In genomic region chr17:61235001-61235820, GRCh38 we compare ENCODE assay signal across 14 cellular contexts.
DNase-seq lines count a peak whose midpoint lies in the region; ATAC-seq and TF ChIP-seq lines count a peak whose summit lies in the region.
"Had no signal": no experiment of that assay in that cellular context is flagged by ENCODE, and none has a peak within 500 bp of the region (broad histone marks: within the 10 kb centered on the region; RNA-seq: fewer than 3 reads in every experiment).

No MANE protein-coding gene starts in this region.

- intact Hi-C loops in sciatic nerve (cut with DNase I): no loop called here

- H3K4me3 Mint-ChIP-seq in HFFc6: peak overlapping the region; percentile 42
- H3K4me3 Mint-ChIP-seq in glutamatergic neuron (ENCODE audit: unreplicated experiment): no peak overlapping the region

- ATAC-seq in sciatic nerve: peak; percentile 32
- ATAC-seq: stimulated activated naive CD8-positive, alpha-beta T cell treated with anti-CD3 and anti-CD28 coated beads, Interleukin-15, Interleukin-2, amounts not matched to agents 100 U/mL and 50 U/mL, for 24 hours had no signal

- DNase-seq in HFFc6: no peak
- DNase-seq in left kidney (ENCODE audit: low read depth, low spot score): peak; percentile 85
- DNase-seq in sciatic nerve (ENCODE audit: low spot score): no peak
- no peak for DNase-seq in stimulated activated CD4-positive, alpha-beta T cell treated with anti-CD3 and anti-CD28 coated beads, Interleukin-2, amount 100 ng/mL, for 48 hours
- no peak for DNase-seq in GOT3 (lab: John Stamatoyannopoulos, UW)
- DNase-seq in DMS53 (lab: John Stamatoyannopoulos, UW): no peak
- DNase-seq in glutamatergic neuron: no peak
- DNase-seq: activated CD4-positive, alpha-beta T cell treated with anti-CD3 and anti-CD28 coated beads, Interleukin-2, amount 50 U/mL, for 4 hours; BE2C; mucosa of descending colon; NCI-H1436; pancreas; stimulated activated naive CD8-positive, alpha-beta T cell treated with anti-CD3 and anti-CD28 coated beads, Interleukin-15, Interleukin-2, amounts not matched to agents 100 U/mL and 50 U/mL, for 24 hours had no signal

- peaks cover 68% of the 10 kb centered on the region for H3K4me1 Mint-ChIP-seq in HFFc6 (ENCODE audit: low read depth)
- peaks cover 4% of the 10 kb centered on the region for H3K4me1 Mint-ChIP-seq in glutamatergic neuron (ENCODE audit: low read depth, unreplicated experiment)

- H3K27ac Mint-ChIP-seq in HFFc6 (peak overlapping the region; percentile 74), glutamatergic neuron (ENCODE audit: unreplicated experiment) (no peak overlapping the region)

- H3K36me3 Mint-ChIP-seq in HFFc6 (ENCODE audit: low read depth): 0 out of 2 replicates have a peak, but pooled peaks cover 4% of the 10 kb centered on the region
- H3K36me3 Mint-ChIP-seq in glutamatergic neuron (ENCODE audit: unreplicated experiment): no peaks in the 10 kb centered on the region

- TF ChIP-seq CTCF in HFFc6 (IDR thresholded peaks at IDR 0.05): no peak
- TF ChIP-seq CTCF in VCaP (conservative IDR thresholded peaks at IDR 0.05): no peak
- TF ChIP-seq CTCF in glutamatergic neuron (IDR thresholded peaks at IDR 0.05; ENCODE audit: partially characterized antibody, unreplicated experiment): no peak

- H3K9me3 Mint-ChIP-seq in HFFc6 (0 out of 2 replicates have a peak, but pooled peaks cover 3% of the 10 kb centered on the region), glutamatergic neuron (ENCODE audit: unreplicated experiment) (peaks cover 3% of the 10 kb centered on the region)

- H3K27me3 Mint-ChIP-seq in HFFc6 (ENCODE audit: insufficient read depth) (no peaks in the 10 kb centered on the region), glutamatergic neuron (ENCODE audit: unreplicated experiment) (peaks cover 1% of the 10 kb centered on the region)

- H3K27ac ChIP-seq in VCaP: peak overlapping the region; percentile 82
- H3K27ac ChIP-seq: pancreas had no signal
